In genomic region chr2:61476929-61477589, GRCh38 we compare ENCODE assay signal across 8 cellular contexts. TPM values are rescaled to one million over a fixed set of nuclear protein-coding genes. Genes with fewer than 3 reads are reported as not detected.
DNase-seq lines count a peak whose midpoint lies in the region; ATAC-seq, FAIRE-seq and TF ChIP-seq lines count a peak whose summit lies in the region.
"Not testable (repeated sequence)": the region's sequence is repeated elsewhere in the genome, so short reads cannot be mapped to it uniquely, and the experiment has no call there.

No MANE protein-coding gene starts in this region.

- peaks cover 82% of the 10 kb centered on the region for H3F3A ChIP-seq in neural progenitor cell (ENCODE audit: low read depth)

- in situ Hi-C loops in HepG2 (cut with HindIII; ENCODE audit: extremely low pct_ligation_motif_present, low pct_unique_long_range_greater_than_20kb), result not testable (repeated sequence)

- H3K9me3 Mint-ChIP-seq in activated T-cell treated with anti-CD3 and anti-CD28 coated beads, Interleukin-2, amount 50 U/mL, for 24 hours; activated naive CD8-positive, alpha-beta T cell treated with anti-CD3 and anti-CD28 coated beads, Interleukin-2, amount 50 U/mL, for 24 hours; neural progenitor cell; stimulated activated naive CD8-positive, alpha-beta T cell treated with anti-CD3 and anti-CD28 coated beads, Interleukin-15, amount 100 ng/mL, for 72 hours: not testable (repeated sequence)

- H3K36me3 Mint-ChIP-seq in activated T-cell treated with anti-CD3 and anti-CD28 coated beads, Interleukin-2, amount 50 U/mL, for 24 hours (ENCODE audit: low read depth), result peaks cover 70% of the 10 kb centered on the region
- peaks cover 37% of the 10 kb centered on the region for H3K36me3 Mint-ChIP-seq in activated naive CD8-positive, alpha-beta T cell treated with anti-CD3 and anti-CD28 coated beads, Interleukin-2, amount 50 U/mL, for 24 hours (ENCODE audit: low read depth)
- peaks cover 24% of the 10 kb centered on the region for H3K36me3 Mint-ChIP-seq in neural progenitor cell

- not testable (repeated sequence) for H3K79me2 ChIP-seq in HepG2 (ENCODE audit: insufficient read depth, low read length)
- H3K79me2 ChIP-seq in neural progenitor cell (ENCODE audit: low read depth), result peaks cover 37% of the 10 kb centered on the region

- not testable (repeated sequence) for H3K4me2 ChIP-seq in HepG2 (ENCODE audit: low read depth, low read length); neural progenitor cell

- WGBS in HepG2 (ENCODE audit: low lambda C conversion rate), result 93% methylated on average over 12 of the region's 12 CpGs

- not testable (repeated sequence) for H3K4me3 ChIP-seq in HepG2 (replicated peaks in 1 of 3; ENCODE audit: insufficient read depth in 1 of 3, low read depth in 2 of 3, low read length in 3 of 3); neural progenitor cell

- H4K20me1 ChIP-seq in HepG2 (ENCODE audit: insufficient read depth, low read length), result not testable (repeated sequence)
- peaks cover 10% of the 10 kb centered on the region for H4K20me1 ChIP-seq in neural progenitor cell (ENCODE audit: low read depth)

- H3K27ac ChIP-seq in 22Rv1, result peak overlapping the region; percentile 14
- not testable (repeated sequence) for H3K27ac ChIP-seq in HepG2 (ENCODE audit: extremely low read length, insufficient read depth, low read length)
- peak overlapping the region; percentile 4 for H3K27ac ChIP-seq in neural progenitor cell

- H3K9ac ChIP-seq in HepG2 (ENCODE audit: insufficient read depth, low read depth, low read length); neural progenitor cell: not testable (repeated sequence)

- H3K4me1 ChIP-seq in HepG2 (ENCODE audit: insufficient read depth, low read length); neural progenitor cell: not testable (repeated sequence)

- H3K27me3 ChIP-seq in HepG2 (ENCODE audit: control insufficient read depth in 1 of 2, insufficient read depth in 2 of 2, low read length in 2 of 2); neural progenitor cell: not testable (repeated sequence)

- not testable (repeated sequence) for TF ChIP-seq CTCF in 22Rv1 (IDR thresholded peaks at IDR 0.05); HepG2 (CRISPR knock-in tag; IDR thresholded peaks at IDR 0.05); neural progenitor cell (IDR thresholded peaks at IDR 0.05)

- intact Hi-C loops in HepG2 (cut with micrococcal nuclease; ENCODE audit: unreplicated experiment), result not testable (repeated sequence)

- not testable (repeated sequence) for TF ChIP-seq RAD21 in HepG2 (CRISPR knock-in tag; IDR thresholded peaks at IDR 0.05)

- H3K4me1 Mint-ChIP-seq in activated T-cell treated with anti-CD3 and anti-CD28 coated beads, Interleukin-2, amount 50 U/mL, for 24 hours (ENCODE audit: low read depth); activated naive CD8-positive, alpha-beta T cell treated with anti-CD3 and anti-CD28 coated beads, Interleukin-2, amount 50 U/mL, for 24 hours; neural progenitor cell; stimulated activated naive CD8-positive, alpha-beta T cell treated with anti-CD3 and anti-CD28 coated beads, Interleukin-15, amount 100 ng/mL, for 72 hours: not testable (repeated sequence)

- H2AFZ ChIP-seq in HepG2 (ENCODE audit: low read length); neural progenitor cell (replicated peaks): not testable (repeated sequence)

- not testable (repeated sequence) for H3K27me3 Mint-ChIP-seq in activated T-cell treated with anti-CD3 and anti-CD28 coated beads, Interleukin-2, amount 50 U/mL, for 24 hours; activated naive CD8-positive, alpha-beta T cell treated with anti-CD3 and anti-CD28 coated beads, Interleukin-2, amount 50 U/mL, for 24 hours; neural progenitor cell (ENCODE audit: insufficient read depth, low read depth); stimulated activated naive CD8-positive, alpha-beta T cell treated with anti-CD3 and anti-CD28 coated beads, Interleukin-15, amount 100 ng/mL, for 72 hours

- H3K27ac Mint-ChIP-seq in activated T-cell treated with anti-CD3 and anti-CD28 coated beads, Interleukin-2, amount 50 U/mL, for 24 hours, result peak overlapping the region; percentile 73
- H3K27ac Mint-ChIP-seq in activated naive CD8-positive, alpha-beta T cell treated with anti-CD3 and anti-CD28 coated beads, Interleukin-2, amount 50 U/mL, for 24 hours, result peak overlapping the region; percentile 55
- peak overlapping the region; percentile 24 for H3K27ac Mint-ChIP-seq in neural progenitor cell
- peak overlapping the region; percentile 24 to 82 for H3K27ac Mint-ChIP-seq in stimulated activated naive CD8-positive, alpha-beta T cell treated with anti-CD3 and anti-CD28 coated beads, Interleukin-15, amount 100 ng/mL, for 72 hours

- BruUV-seq in HepG2 (replicated peaks; lab: Mats Ljungman, UMichigan), result not testable (repeated sequence)

- not testable (repeated sequence) for H3K4me3 Mint-ChIP-seq in activated T-cell treated with anti-CD3 and anti-CD28 coated beads, Interleukin-2, amount 50 U/mL, for 24 hours; activated naive CD8-positive, alpha-beta T cell treated with anti-CD3 and anti-CD28 coated beads, Interleukin-2, amount 50 U/mL, for 24 hours; stimulated activated naive CD8-positive, alpha-beta T cell treated with anti-CD3 and anti-CD28 coated beads, Interleukin-15, amount 100 ng/mL, for 72 hours
- peak overlapping the region; percentile 7 for H3K4me3 Mint-ChIP-seq in neural progenitor cell

- TF ChIP-seq EP300 in HepG2 (IDR thresholded peaks at IDR 0.05; ENCODE audit: low read depth in 2 of 2, low read length in 2 of 2); HepG2 (CRISPR knock-in tag; IDR thresholded peaks at IDR 0.05; ENCODE audit: borderline replicate concordance): not testable (repeated sequence)

- FAIRE-seq in GM12891 (lab: Jason Lieb, UNC); HepG2 (lab: Jason Lieb, UNC): not testable (repeated sequence)

- ATAC-seq in activated naive CD8-positive, alpha-beta T cell treated with anti-CD3 and anti-CD28 coated beads, Interleukin-2, amount 50 U/mL, for 24 hours; HepG2; stimulated activated naive CD8-positive, alpha-beta T cell treated with anti-CD3 and anti-CD28 coated beads, Interleukin-15, amount 100 ng/mL, for 72 hours: not testable (repeated sequence)

- not testable (repeated sequence) for H3K9me3 ChIP-seq in HepG2 (ENCODE audit: low read length); neural progenitor cell (ENCODE audit: low read depth)

- not testable (repeated sequence) for TF ChIP-seq POLR2A in GM12891 (IDR thresholded peaks at IDR 0.05; ENCODE audit: low read depth, low read length); HepG2 (IDR thresholded peaks at IDR 0.05; ENCODE audit: insufficient read depth in 1 of 2, low read depth in 2 of 2, low read length in 2 of 2)

- POLR2A ChIA-PET in HepG2 (lab: Yijun Ruan, JAX), result not testable (repeated sequence)

- not testable (repeated sequence) for DNase-seq in GM12891 (ENCODE audit: insufficient read length, low spot score); activated T-cell treated with anti-CD3 and anti-CD28 coated beads, Interleukin-2, amount 50 U/mL, for 24 hours; activated naive CD8-positive, alpha-beta T cell treated with anti-CD3 and anti-CD28 coated beads, Interleukin-2, amount 50 U/mL, for 24 hours; HepG2 (ENCODE audit: low spot score); neural progenitor cell (ENCODE audit: low spot score); stimulated activated naive CD8-positive, alpha-beta T cell treated with anti-CD3 and anti-CD28 coated beads, Interleukin-15, amount 100 ng/mL, for 72 hours

- CTCF ChIA-PET in HepG2 (lab: Yijun Ruan, JAX; ENCODE audit: low intra/inter-chr PET ratio, low total read pairs), result not testable (repeated sequence)

- H3K36me3 ChIP-seq in HepG2 (replicated peaks in 1 of 2; ENCODE audit: control insufficient read depth in 1 of 2, insufficient read depth in 2 of 2, low read length in 2 of 2), result peaks cover 13 to 44% of the 10 kb centered on the region in 2 experiments
- peaks cover 28% of the 10 kb centered on the region for H3K36me3 ChIP-seq in neural progenitor cell

RNA-seq across cellular contexts. Expression of gene USP34, which starts 6.2 kb away (rescaled TPM):
- polyA plus RNA-seq in GM12891 (2012; ENCODE audit: low read depth, missing spikeins), result 37.2 TPM
- polyA plus RNA-seq in PFSK-1 (2012; ENCODE audit: insufficient read length, low read depth), result 28.5 TPM
- 100 and 155 TPM in 2 replicates for total RNA-seq in HepG2 (2016; rRNA removed; fragmentation: Illumina TruSeq; extraction: Trizol)
- 43.5 and 56.3 TPM in 2 replicates for total RNA-seq in HepG2 (2016; cell fraction: cytosol; rRNA removed; fragmentation: Illumina TruSeq; extraction: Trizol; ENCODE audit: low read depth)
- total RNA-seq in HepG2 (2016; cell fraction: insoluble cytoplasmic fraction; rRNA removed; fragmentation: Illumina TruSeq; extraction: Trizol), result 93.9 and 148 TPM in 2 replicates
- 37.1 and 44.6 TPM in 2 replicates for total RNA-seq in HepG2 (2016; cell fraction: membrane; rRNA removed; fragmentation: Illumina TruSeq; extraction: Trizol)
- 155 and 174 TPM in 2 replicates for total RNA-seq in HepG2 (2016; cell fraction: nucleus; rRNA removed; fragmentation: Illumina TruSeq; extraction: Trizol)
- polyA plus RNA-seq in HepG2 (2011; rRNA removed), result 79.9 and 99.2 TPM in 2 replicates
- 38.9 and 63.9 TPM in 2 replicates for polyA plus RNA-seq in HepG2 (2011; cell fraction: cytosol; rRNA removed)
- polyA plus RNA-seq in HepG2 (2011; cell fraction: nucleus; rRNA removed), result 110 and 113 TPM in 2 replicates
- 88.4 and 89.7 TPM in 2 replicates for polyA plus RNA-seq in HepG2 (2012)
- 4.3 and 5.9 TPM in 2 replicates for polyA plus RNA-seq in HepG2 (2016; cell fraction: cytosol; fragmentation: Illumina TruSeq; extraction: Trizol; ENCODE audit: low read depth)
- 126 and 130 TPM in 2 replicates for polyA plus RNA-seq in HepG2 (2016; cell fraction: insoluble cytoplasmic fraction; fragmentation: Illumina TruSeq; extraction: Trizol; ENCODE audit: low read depth)
- 13.7 and 17.5 TPM in 2 replicates for polyA plus RNA-seq in HepG2 (2016; cell fraction: membrane; fragmentation: Illumina TruSeq; extraction: Trizol; ENCODE audit: low read depth)
- 191 and 219 TPM in 2 replicates for polyA plus RNA-seq in HepG2 (2016; cell fraction: nucleus; fragmentation: Illumina TruSeq; extraction: Trizol; ENCODE audit: insufficient read depth, low read depth)
- 132 and 183 TPM in 2 replicates for polyA minus RNA-seq in HepG2 (2011; rRNA and poly(A)+ RNA removed; ENCODE audit: low replicate concordance)
- polyA minus RNA-seq in HepG2 (2011; cell fraction: cytosol; rRNA and poly(A)+ RNA removed), result 93.0 and 99.9 TPM in 2 replicates
- 468 and 469 TPM in 2 replicates for polyA minus RNA-seq in HepG2 (2011; cell fraction: nucleus; rRNA and poly(A)+ RNA removed)
- 106 and 162 TPM in 2 replicates for total RNA-seq in neural progenitor cell (ENCODE audit: low replicate concordance)
